ENCODE assay signal across 26 cellular contexts in the genomic region with DNA sequence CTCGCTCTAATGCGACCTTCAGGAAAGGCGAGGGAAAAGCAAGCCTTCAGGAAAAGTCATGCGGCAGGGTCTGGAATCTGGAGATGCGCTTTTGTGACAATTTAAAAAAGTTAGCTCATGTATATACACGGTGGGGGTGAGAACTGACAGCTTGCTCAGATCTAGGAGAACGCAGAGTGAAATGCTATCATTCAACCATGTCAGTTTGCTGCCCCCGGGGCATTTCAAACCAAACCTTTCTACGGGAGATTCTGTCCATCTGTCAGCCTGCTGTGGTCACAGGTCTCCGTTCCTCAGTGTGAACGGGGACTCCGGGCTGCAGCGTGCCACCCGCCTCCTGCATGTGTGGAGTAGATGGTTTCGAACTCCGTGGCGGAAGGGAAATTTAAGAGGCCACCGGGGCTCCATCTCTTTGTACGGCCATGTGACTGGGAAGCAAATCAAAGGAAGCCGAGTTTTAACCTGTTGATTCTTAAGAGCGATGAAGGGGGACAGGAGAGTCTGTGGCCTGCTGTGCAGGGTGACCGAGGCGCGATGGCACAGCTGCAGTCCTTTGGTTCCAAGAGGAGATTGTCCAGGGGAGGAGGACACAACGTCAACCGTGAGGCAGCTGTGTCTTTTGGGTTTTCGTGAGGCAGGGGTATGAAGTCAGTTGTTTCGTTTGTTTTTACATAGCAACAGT. TPM values are rescaled to one million over a fixed set of nuclear protein-coding genes. Genes with fewer than 3 reads are reported as not detected.
A peak's percentile ranks its signal among the peaks of the same experiment; 100 is the strongest.
DNase-seq lines count a peak whose midpoint lies in the region; ATAC-seq and TF ChIP-seq lines count a peak whose summit lies in the region.
"Had no signal": no experiment of that assay in that cellular context is flagged by ENCODE, and none has a peak within 500 bp of the region (broad histone marks: within the 10 kb centered on the region; RNA-seq: fewer than 3 reads in every experiment).

No MANE protein-coding gene starts in this region.

- no peaks in the 10 kb centered on the region for H3K9me2 ChIP-seq in GM23338 (ENCODE audit: insufficient read depth)

- DNase-seq in activated T-cell treated with anti-CD3 and anti-CD28 coated beads, Interleukin-2, amount 50 U/mL, for 72 hours: no peak
- no peak for DNase-seq in activated T-cell treated with anti-CD3 and anti-CD28 coated beads for 4 hours
- no peak for DNase-seq in GM23338 (ENCODE audit: low spot score)
- no peak for DNase-seq in neural progenitor cell (ENCODE audit: low spot score)
- no peak for DNase-seq in NCI-H2081 (lab: John Stamatoyannopoulos, UW)
- DNase-seq in immature natural killer cell: no peak
- DNase-seq: ACHN; activated CD4-positive, alpha-beta T cell treated with anti-CD3 and anti-CD28 coated beads, Interleukin-2, amount 50 U/mL, for 1 hour; activated effector memory CD4-positive, alpha-beta T cell treated with Interleukin-2 at 50 U/mL for 16 hours; aorta; C1 segment of cervical spinal cord; caudate nucleus; foreskin melanocyte; kidney; lower lobe of right lung; MM.1S; NCI-H146; NCI-H748 treated with DMSO at 0.1 percent for 48 hours; OCI-M1; ovary; SIG-M5; T-helper 1 cell had no signal

- peak overlapping the region; percentile 48 for H3K27ac Mint-ChIP-seq in activated T-cell treated with anti-CD3 and anti-CD28 coated beads, Interleukin-2, amount 50 U/mL, for 72 hours
- H3K27ac Mint-ChIP-seq in GM23338: peak overlapping the region; percentile 80; the same call in 1 of the 2 replicates
- peak overlapping the region; percentile 56 for H3K27ac Mint-ChIP-seq in activated T-helper 17 cell treated with anti-CD3 and anti-CD28 coated beads, Interleukin-2, amount 50 U/mL, for 72 hours
- peak overlapping the region; percentile 50 for H3K27ac Mint-ChIP-seq in neural progenitor cell
- peak overlapping the region in 1 of 6 donors; percentile 44 for H3K27ac Mint-ChIP-seq in immature natural killer cell

- H3K79me2 ChIP-seq in GM23338 (replicated peaks; ENCODE audit: insufficient read depth) (no peaks in the 10 kb centered on the region), neural progenitor cell (ENCODE audit: low read depth) (no peaks in the 10 kb centered on the region)

- ATAC-seq in activated T-cell treated with anti-CD3 and anti-CD28 coated beads, Interleukin-2, amount 50 U/mL, for 72 hours (replicated peaks in 1 of 2): no peak
- ATAC-seq in GM23338 (no peak), HG02571 (IDR thresholded peaks at IDR 0.05; ENCODE audit: unreplicated experiment) (no peak)
- ATAC-seq in activated T-helper 17 cell treated with anti-CD3 and anti-CD28 coated beads, Interleukin-2, amount 50 U/mL, for 72 hours (replicated peaks): no peak
- ATAC-seq: K562, lower lobe of right lung had no signal

- no peaks in the 10 kb centered on the region for H3K9me3 ChIP-seq in neural progenitor cell (ENCODE audit: low read depth)
- H3K9me3 ChIP-seq: lower lobe of right lung, ovary, right atrium auricular region had no signal

- H3K4me2 ChIP-seq in GM23338 (no peak overlapping the region), neural progenitor cell (no peak overlapping the region)

- H3F3A ChIP-seq in GM23338 (replicated peaks; ENCODE audit: low read depth) (no peaks in the 10 kb centered on the region), neural progenitor cell (ENCODE audit: low read depth) (no peaks in the 10 kb centered on the region)

- no peaks in the 10 kb centered on the region for H3K27me3 Mint-ChIP-seq in activated T-cell treated with anti-CD3 and anti-CD28 coated beads, Interleukin-2, amount 50 U/mL, for 72 hours (ENCODE audit: low read depth)
- H3K27me3 Mint-ChIP-seq in GM23338 (ENCODE audit: insufficient read depth, low read depth, poor library complexity): peaks cover 24% of the 10 kb centered on the region
- H3K27me3 Mint-ChIP-seq in activated T-helper 17 cell treated with anti-CD3 and anti-CD28 coated beads, Interleukin-2, amount 50 U/mL, for 72 hours: no peaks in the 10 kb centered on the region
- H3K27me3 Mint-ChIP-seq in neural progenitor cell (ENCODE audit: insufficient read depth, low read depth): peaks cover 5% of the 10 kb centered on the region
- peaks cover 0 to 2% (median 2%) of the 10 kb centered on the region in 3 donors for H3K27me3 Mint-ChIP-seq in immature natural killer cell (ENCODE audit: low read depth in 3 of 3)

- H3K27ac ChIP-seq in GM23338 (ENCODE audit: low read depth) (no peak overlapping the region), neural progenitor cell (no peak overlapping the region)
- H3K27ac ChIP-seq: lower lobe of right lung, ovary, right atrium auricular region had no signal

- no peak overlapping the region for H3K4me3 Mint-ChIP-seq in activated T-cell treated with anti-CD3 and anti-CD28 coated beads, Interleukin-2, amount 50 U/mL, for 72 hours
- no peak overlapping the region for H3K4me3 Mint-ChIP-seq in GM23338
- no peak overlapping the region for H3K4me3 Mint-ChIP-seq in activated T-helper 17 cell treated with anti-CD3 and anti-CD28 coated beads, Interleukin-2, amount 50 U/mL, for 72 hours
- no peak overlapping the region for H3K4me3 Mint-ChIP-seq in neural progenitor cell
- no peak overlapping the region for H3K4me3 Mint-ChIP-seq in immature natural killer cell

- no peak overlapping the region for H2AFZ ChIP-seq in GM23338
- H2AFZ ChIP-seq in neural progenitor cell (replicated peaks): no peak overlapping the region

- peaks cover 45% of the 10 kb centered on the region for H3K4me1 Mint-ChIP-seq in activated T-cell treated with anti-CD3 and anti-CD28 coated beads, Interleukin-2, amount 50 U/mL, for 72 hours (ENCODE audit: low read depth)
- H3K4me1 Mint-ChIP-seq in GM23338 (no peaks in the 10 kb centered on the region), neural progenitor cell (no peaks in the 10 kb centered on the region), immature natural killer cell (peaks cover 37 to 40% of the 10 kb centered on the region in 2 donors)
- H3K4me1 Mint-ChIP-seq in activated T-helper 17 cell treated with anti-CD3 and anti-CD28 coated beads, Interleukin-2, amount 50 U/mL, for 72 hours: peaks cover 17% of the 10 kb centered on the region

- TF ChIP-seq CTCF in GM23338 (conservative IDR thresholded peaks at IDR 0.05; ENCODE audit: low read depth in 2 of 2) (no peak), neural progenitor cell (IDR thresholded peaks at IDR 0.05) (no peak)

- H3K36me3 Mint-ChIP-seq in activated T-cell treated with anti-CD3 and anti-CD28 coated beads, Interleukin-2, amount 50 U/mL, for 72 hours (ENCODE audit: insufficient read depth in 2 of 2): peaks cover 16 to 43% of the 10 kb centered on the region in 2 donors
- peaks cover 60% of the 10 kb centered on the region for H3K36me3 Mint-ChIP-seq in GM23338 (ENCODE audit: low read depth)
- peaks cover 100% of the 10 kb centered on the region for H3K36me3 Mint-ChIP-seq in activated T-helper 17 cell treated with anti-CD3 and anti-CD28 coated beads, Interleukin-2, amount 50 U/mL, for 72 hours (ENCODE audit: low read depth)
- H3K36me3 Mint-ChIP-seq in neural progenitor cell: peaks cover 51% of the 10 kb centered on the region
- peaks cover 33 to 39% (median 33%) of the 10 kb centered on the region in 3 donors for H3K36me3 Mint-ChIP-seq in immature natural killer cell

- H3K4me1 ChIP-seq in GM23338 (ENCODE audit: insufficient read depth) (no peaks in the 10 kb centered on the region; the same call in 1 of the 2 replicates), neural progenitor cell (no peaks in the 10 kb centered on the region)
- H3K4me1 ChIP-seq: lower lobe of right lung had no signal

- no peak overlapping the region for H3K4me3 ChIP-seq in GM23338
- H3K4me3 ChIP-seq in neural progenitor cell: no peak overlapping the region
- H3K4me3 ChIP-seq: K562, lower lobe of right lung, ovary, right atrium auricular region had no signal

- H4K20me1 ChIP-seq in GM23338 (replicated peaks; ENCODE audit: insufficient read depth): no peaks in the 10 kb centered on the region
- no peaks in the 10 kb centered on the region for H4K20me1 ChIP-seq in neural progenitor cell (ENCODE audit: low read depth)

- H3K9ac ChIP-seq in neural progenitor cell: no peak overlapping the region

- H3K9me3 Mint-ChIP-seq in activated T-cell treated with anti-CD3 and anti-CD28 coated beads, Interleukin-2, amount 50 U/mL, for 72 hours: no peaks in the 10 kb centered on the region
- H3K9me3 Mint-ChIP-seq in GM23338: peaks cover 11% of the 10 kb centered on the region; the same call in 2 of the 3 replicates
- no peaks in the 10 kb centered on the region for H3K9me3 Mint-ChIP-seq in activated T-helper 17 cell treated with anti-CD3 and anti-CD28 coated beads, Interleukin-2, amount 50 U/mL, for 72 hours
- H3K9me3 Mint-ChIP-seq in neural progenitor cell: no peaks in the 10 kb centered on the region
- H3K9me3 Mint-ChIP-seq in immature natural killer cell: no peaks in the 10 kb centered on the region

- H3K27me3 ChIP-seq in GM23338 (ENCODE audit: insufficient read depth) (no peaks in the 10 kb centered on the region), neural progenitor cell (no peaks in the 10 kb centered on the region)
- H3K27me3 ChIP-seq: ovary, right atrium auricular region had no signal

- H3K36me3 ChIP-seq in GM23338 (ENCODE audit: insufficient read depth): no peaks in the 10 kb centered on the region
- no peaks in the 10 kb centered on the region for H3K36me3 ChIP-seq in neural progenitor cell
- H3K36me3 ChIP-seq: ovary had no signal

TF ChIP-seq in GM23338, 12 proteins besides CTCF, POLR2A, EP300 and RAD21 (continues in another document):
- no peak for TF ChIP-seq EZH2phosphoT487 (IDR thresholded peaks at IDR 0.05; ENCODE audit: unreplicated experiment)
- no peak for TF ChIP-seq STAT1 (IDR thresholded peaks at IDR 0.05; ENCODE audit: unreplicated experiment)

RNA-seq across cellular contexts. Expression of a gene that starts 45.9 kb away (rescaled TPM):
- 10 to 100 TPM; 72.9 to 77.9 TPM for total RNA-seq in activated T-cell treated with anti-CD3 and anti-CD28 coated beads, Interleukin-2, amount 50 U/mL, for 72 hours
- total RNA-seq in GM23338 (2014; rRNA removed; shearing (Covaris generic)): 19.2 and 43.9 TPM in 2 replicates
- polyA plus RNA-seq in GM23338 (2016; fragmentation: Nextera tagmentation; extraction: Ambion mirVana) (21.2 and 24.3 TPM in 2 replicates), immature natural killer cell (10 to 100 TPM; 15.4 to 23.8 (median 20.4) TPM)
- 10 to 100 TPM; 67.2 to 73.9 TPM for total RNA-seq in activated T-helper 17 cell treated with anti-CD3 and anti-CD28 coated beads, Interleukin-2, amount 50 U/mL, for 72 hours
- 23.1 and 32.9 TPM in 2 replicates for total RNA-seq in neural progenitor cell (ENCODE audit: low replicate concordance)
